In genomic region chr5:95617057-95617456, GRCh38 we compare ENCODE assay signal across 15 cellular contexts. TPM values are rescaled to one million over a fixed set of nuclear protein-coding genes. Genes with fewer than 3 reads are reported as not detected.
A peak's percentile ranks its signal among the peaks of the same experiment; 100 is the strongest.
DNase-seq lines count a peak whose midpoint lies in the region; ATAC-seq and TF ChIP-seq lines count a peak whose summit lies in the region.
"Had no signal": no experiment of that assay in that cellular context is flagged by ENCODE, and none has a peak within 500 bp of the region (broad histone marks: within the 10 kb centered on the region; RNA-seq: fewer than 3 reads in every experiment).

No MANE protein-coding gene starts in this region.

- H3K9ac ChIP-seq in adipocyte (ENCODE audit: low read length), result no peak overlapping the region

- H3K27ac ChIP-seq in Peyer's patch, result no peak overlapping the region
- H3K27ac ChIP-seq: dorsolateral prefrontal cortex, spleen had no signal

- TF ChIP-seq CTCF in foreskin fibroblast (IDR thresholded peaks at IDR 0.05; ENCODE audit: low read depth, low read length), result no peak
- TF ChIP-seq CTCF in Peyer's patch (IDR thresholded peaks at IDR 0.05), result no peak

- H3K4me1 ChIP-seq in adipocyte (ENCODE audit: control insufficient read depth, insufficient read depth, low read length) (peaks cover 24% of the 10 kb centered on the region), Peyer's patch (peaks cover 0 to 21% (median 2%) of the 10 kb centered on the region in 4 donors)

- H3K27me3 ChIP-seq in adipocyte (replicated peaks; ENCODE audit: control insufficient read depth, insufficient read depth, low read length) (no peaks in the 10 kb centered on the region), Peyer's patch (no peaks in the 10 kb centered on the region)
- H3K27me3 ChIP-seq: dorsolateral prefrontal cortex had no signal

- no peak for ATAC-seq in GM18861 (IDR thresholded peaks at IDR 0.05; ENCODE audit: unreplicated experiment)

- H3K4me3 ChIP-seq in adipocyte (ENCODE audit: low read length) (no peak overlapping the region), foreskin fibroblast (ENCODE audit: low read depth in 1 of 2, low read length in 2 of 2) (no peak overlapping the region), Peyer's patch (no peak overlapping the region)
- H3K4me3 ChIP-seq: dorsolateral prefrontal cortex, spleen had no signal

- peaks cover 6% of the 10 kb centered on the region for H3K9me3 ChIP-seq in adipocyte (ENCODE audit: control insufficient read depth, low read length)
- no peaks in the 10 kb centered on the region for H3K9me3 ChIP-seq in Peyer's patch

- no peaks in the 10 kb centered on the region for H3K36me3 ChIP-seq in adipocyte (ENCODE audit: control insufficient read depth, insufficient read depth, low read length, severe bottlenecking)
- H3K36me3 ChIP-seq in Peyer's patch, result no peaks in the 10 kb centered on the region

- TF ChIP-seq POLR2A in Peyer's patch (IDR thresholded peaks at IDR 0.05), result no peak

- peak; percentile 64 for DNase-seq in EL
- peak; percentile 28 for DNase-seq in HT1080 (ENCODE audit: low read depth)
- DNase-seq in adipocyte (ENCODE audit: low read depth), result peak; percentile 46
- DNase-seq in foreskin fibroblast, result peak; percentile 10
- DNase-seq in medulla oblongata (ENCODE audit: extremely low spot score), result no peak
- no peak for DNase-seq in Peyer's patch
- no peak for DNase-seq in OCI-M2 (lab: John Stamatoyannopoulos, UW; ENCODE audit: unreplicated experiment)
- DNase-seq: activated gamma-delta T cell treated with Interleukin-2 at 50 U/mL for 16 hours, dorsolateral prefrontal cortex, NCI-H1048, NCI-H748 treated with DMSO at 0.1 percent for 48 hours, posterior cingulate gyrus, spleen had no signal

RNA-seq across cellular contexts. Expression of gene GPR150, which starts 2.8 kb away (rescaled TPM):
- not detected in 2 replicates for total RNA-seq in HT1080 (2014; rRNA removed; shearing (Covaris generic))
- not detected in 2 replicates for polyA plus RNA-seq in HT1080 (2015; cell fraction: cytosol; rRNA removed)
- polyA plus RNA-seq in HT1080 (2015; cell fraction: nucleus; rRNA removed), result not detected in 2 replicates
- total RNA-seq in Peyer's patch, result 1 to 10 TPM in 1 of 4 donors, under 1 TPM in 1, not detected in 2; 0.95 to 4.1 TPM
- total RNA-seq: urinary bladder had no signal

RNA-seq across cellular contexts. Expression of gene RFESD, which starts 29.5 kb away (rescaled TPM):
- total RNA-seq in HT1080 (2014; rRNA removed; shearing (Covaris generic)), result 2.5 and 4.0 TPM in 2 replicates
- polyA plus RNA-seq in HT1080 (2015; cell fraction: cytosol; rRNA removed), result 4.3 and 6.0 TPM in 2 replicates
- 5.5 and 5.8 TPM in 2 replicates for polyA plus RNA-seq in HT1080 (2015; cell fraction: nucleus; rRNA removed)
- 1 to 10 TPM in 1 of 4 donors, not detected in 3; 1.7 TPM for total RNA-seq in Peyer's patch

Comparison
In these comparisons a context has a peak if more than half of its experiments do, and no peak if none do; other contexts are left out.
1. DNase-seq: peak in EL (single experiment), HT1080 (single experiment), adipocyte (single experiment) and foreskin fibroblast (2 of 2); none in medulla oblongata (single experiment), Peyer's patch (0 of 3) and OCI-M2 (single experiment).